Comparison of ENCODE assay signal across 17 cellular contexts in the genomic region with DNA sequence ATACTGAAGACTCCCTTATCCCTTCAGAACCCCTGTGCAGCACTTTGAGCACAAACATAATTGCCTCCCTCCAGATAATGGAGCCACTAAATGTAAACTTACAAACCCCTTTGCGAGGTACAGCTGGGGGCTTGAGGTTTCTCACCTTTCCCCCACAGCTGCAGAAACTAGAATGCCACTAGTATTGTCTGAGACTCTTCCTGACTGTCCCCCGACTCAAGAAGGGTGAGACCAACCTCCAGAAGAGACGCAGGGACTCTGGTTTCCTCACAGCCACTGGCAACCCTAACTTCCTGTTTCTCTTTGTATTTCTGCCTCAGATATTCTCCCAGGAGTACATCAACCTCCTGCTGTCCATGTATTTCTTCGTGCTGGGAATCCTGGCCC. TPM values are rescaled to one million over a fixed set of nuclear protein-coding genes. Genes with fewer than 3 reads are reported as not detected.
DNase-seq lines count a peak whose midpoint lies in the region; ATAC-seq and TF ChIP-seq lines count a peak whose summit lies in the region.
"Had no signal": no experiment of that assay in that cellular context is flagged by ENCODE, and none has a peak within 500 bp of the region (broad histone marks: within the 10 kb centered on the region; RNA-seq: fewer than 3 reads in every experiment).

No MANE protein-coding gene starts in this region.

- H3K4me3 ChIP-seq in Jurkat, Clone E6-1 (ENCODE audit: low read length), result no peak overlapping the region
- H3K4me3 ChIP-seq: heart left ventricle, SK-N-MC had no signal

- H3K36me3 Mint-ChIP-seq in activated T-cell treated with anti-CD3 and anti-CD28 coated beads, Interleukin-2, amount 50 U/mL, for 24 hours (ENCODE audit: low read depth), result peaks cover 98% of the 10 kb centered on the region
- H3K36me3 Mint-ChIP-seq in activated T-cell treated with anti-CD3 and anti-CD28 coated beads, Interleukin-2, amount 50 U/mL, for 4 hours (ENCODE audit: insufficient read depth), result peaks cover 35% of the 10 kb centered on the region
- peaks cover 22% of the 10 kb centered on the region for H3K36me3 Mint-ChIP-seq in activated naive CD8-positive, alpha-beta T cell treated with anti-CD3 and anti-CD28 coated beads for 36 hours
- peaks cover 61% of the 10 kb centered on the region for H3K36me3 Mint-ChIP-seq in nephron progenitor cell (ENCODE audit: low read depth)

- no peak for ATAC-seq in activated T-cell treated with anti-CD3 and anti-CD28 coated beads, Interleukin-2, amount 50 U/mL, for 4 hours
- ATAC-seq in GM21723 (IDR thresholded peaks at IDR 0.05; ENCODE audit: unreplicated experiment) (no peak), HG02973 (IDR thresholded peaks at IDR 0.05; ENCODE audit: unreplicated experiment) (no peak)
- ATAC-seq: heart left ventricle had no signal

- no peak overlapping the region for H3K4me3 Mint-ChIP-seq in activated T-cell treated with anti-CD3 and anti-CD28 coated beads, Interleukin-2, amount 50 U/mL, for 24 hours
- H3K4me3 Mint-ChIP-seq in activated T-cell treated with anti-CD3 and anti-CD28 coated beads, Interleukin-2, amount 50 U/mL, for 4 hours, result no peak overlapping the region
- no peak overlapping the region for H3K4me3 Mint-ChIP-seq in activated naive CD8-positive, alpha-beta T cell treated with anti-CD3 and anti-CD28 coated beads for 36 hours
- H3K4me3 Mint-ChIP-seq in nephron progenitor cell, result no peak overlapping the region

- peaks cover 44% of the 10 kb centered on the region for H3K4me1 Mint-ChIP-seq in activated T-cell treated with anti-CD3 and anti-CD28 coated beads, Interleukin-2, amount 50 U/mL, for 24 hours (ENCODE audit: low read depth)
- H3K4me1 Mint-ChIP-seq in activated T-cell treated with anti-CD3 and anti-CD28 coated beads, Interleukin-2, amount 50 U/mL, for 4 hours (ENCODE audit: low read depth), result peaks cover 15% of the 10 kb centered on the region
- peaks cover 28% of the 10 kb centered on the region for H3K4me1 Mint-ChIP-seq in activated naive CD8-positive, alpha-beta T cell treated with anti-CD3 and anti-CD28 coated beads for 36 hours
- H3K4me1 Mint-ChIP-seq in nephron progenitor cell, result no peaks in the 10 kb centered on the region

- H3K27ac Mint-ChIP-seq in activated T-cell treated with anti-CD3 and anti-CD28 coated beads, Interleukin-2, amount 50 U/mL, for 24 hours, result peak overlapping the region; percentile 35
- peak overlapping the region; percentile 21 for H3K27ac Mint-ChIP-seq in activated naive CD8-positive, alpha-beta T cell treated with anti-CD3 and anti-CD28 coated beads for 36 hours
- peak overlapping the region; percentile 69 for H3K27ac Mint-ChIP-seq in nephron progenitor cell

- DNase-seq in activated T-cell treated with anti-CD3 and anti-CD28 coated beads, Interleukin-2, amount 50 U/mL, for 24 hours, result no peak
- no peak for DNase-seq in activated T-cell treated with anti-CD3 and anti-CD28 coated beads, Interleukin-2, amount 50 U/mL, for 4 hours
- peak; percentile 67 for DNase-seq in Jurkat, Clone E6-1 (ENCODE audit: low read depth, low spot score)
- DNase-seq in activated naive CD8-positive, alpha-beta T cell treated with anti-CD3 and anti-CD28 coated beads for 36 hours, result no peak
- DNase-seq in nephron progenitor cell (no peak), COLO668 (lab: John Stamatoyannopoulos, UW; ENCODE audit: unreplicated experiment) (no peak)
- DNase-seq: activated CD4-positive, alpha-beta T cell treated with anti-CD3 and anti-CD28 coated beads for 1 hour; activated T-cell treated with anti-CD3 and anti-CD28 coated beads, Interleukin-2, amount 50 U/mL, for 1 hour; amygdala; effector memory CD4-positive, alpha-beta T cell; heart left ventricle; NCI-H1417; NCI-H774; stimulated activated CD4-positive, alpha-beta T cell treated with anti-CD3 and anti-CD28 coated beads, Interleukin-2, amount 100 ng/mL, for 24 hours had no signal

- no peaks in the 10 kb centered on the region for H3K27me3 Mint-ChIP-seq in activated T-cell treated with anti-CD3 and anti-CD28 coated beads, Interleukin-2, amount 50 U/mL, for 24 hours
- no peaks in the 10 kb centered on the region for H3K27me3 Mint-ChIP-seq in activated T-cell treated with anti-CD3 and anti-CD28 coated beads, Interleukin-2, amount 50 U/mL, for 4 hours (ENCODE audit: low read depth)
- H3K27me3 Mint-ChIP-seq in activated naive CD8-positive, alpha-beta T cell treated with anti-CD3 and anti-CD28 coated beads for 36 hours, result no peaks in the 10 kb centered on the region
- no peaks in the 10 kb centered on the region for H3K27me3 Mint-ChIP-seq in nephron progenitor cell (ENCODE audit: low read depth, poor library complexity)

- H3K9me3 Mint-ChIP-seq in activated T-cell treated with anti-CD3 and anti-CD28 coated beads, Interleukin-2, amount 50 U/mL, for 24 hours, result no peaks in the 10 kb centered on the region
- no peaks in the 10 kb centered on the region for H3K9me3 Mint-ChIP-seq in activated T-cell treated with anti-CD3 and anti-CD28 coated beads, Interleukin-2, amount 50 U/mL, for 4 hours
- H3K9me3 Mint-ChIP-seq in activated naive CD8-positive, alpha-beta T cell treated with anti-CD3 and anti-CD28 coated beads for 36 hours, result no peaks in the 10 kb centered on the region
- no peaks in the 10 kb centered on the region for H3K9me3 Mint-ChIP-seq in nephron progenitor cell

- no peak for TF ChIP-seq CTCF in nephron progenitor cell (IDR thresholded peaks at IDR 0.05)

RNA-seq across cellular contexts. Expression of gene HM13, which starts 23.6 kb away (rescaled TPM):
- 100 to 1,000 TPM; 191 to 210 (median 195) TPM for total RNA-seq in activated T-cell treated with anti-CD3 and anti-CD28 coated beads, Interleukin-2, amount 50 U/mL, for 4 hours
- 140 TPM for polyA plus RNA-seq in Jurkat, Clone E6-1 (2012; ENCODE audit: insufficient read depth, insufficient read length)
- 100 to 1,000 TPM; 137 to 142 TPM for total RNA-seq in activated naive CD8-positive, alpha-beta T cell treated with anti-CD3 and anti-CD28 coated beads for 36 hours
